Comparison of ENCODE assay signal across 1 cellular context in the genomic region with DNA sequence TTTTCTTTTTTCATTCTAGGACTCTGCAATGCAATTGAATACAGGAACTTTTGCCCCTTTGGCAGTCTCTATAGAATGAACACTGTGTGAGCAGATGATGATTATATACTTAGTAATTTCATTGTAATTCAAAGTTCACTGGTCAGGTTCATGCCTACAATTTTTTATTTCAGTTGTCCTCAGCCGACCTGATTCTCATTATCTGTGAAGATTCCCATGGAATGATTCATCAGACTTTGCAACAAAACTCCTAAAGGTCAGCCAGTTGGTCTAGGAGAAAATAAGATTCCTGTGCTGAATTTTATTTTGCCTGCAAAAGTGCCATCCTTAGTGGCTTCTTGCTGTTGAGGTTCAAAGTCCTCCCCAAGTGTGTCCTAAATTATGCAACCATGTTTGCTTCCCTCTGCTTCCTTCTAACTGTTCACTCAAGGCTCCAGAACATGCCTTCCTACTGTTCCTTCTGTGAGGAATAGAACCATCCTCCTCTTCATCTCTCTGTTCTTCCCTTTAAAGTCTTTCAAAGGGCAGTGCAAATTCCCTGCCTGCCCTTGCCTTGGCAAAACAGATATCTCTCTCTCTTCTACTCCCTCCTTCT.
TF ChIP-seq lines count a peak whose summit lies in the region.

No MANE protein-coding gene starts in this region.

TF ChIP-seq in SK-N-SH, 30 proteins besides CTCF, POLR2A, EP300 and RAD21 (continued from another document):
- TF ChIP-seq ZBTB33 (IDR thresholded peaks at IDR 0.05; ENCODE audit: borderline replicate concordance, low read depth) (no peak), POLR2AphosphoS5 (IDR thresholded peaks at IDR 0.05; ENCODE audit: low read depth, low read length) (no peak; the same call in 1 of the 2 replicates), TAF1 (IDR thresholded peaks at IDR 0.05; ENCODE audit: borderline replicate concordance, low read depth, low read length) (no peak), ELF1 (IDR thresholded peaks at IDR 0.05) (no peak), TCF12 (IDR thresholded peaks at IDR 0.05) (peak; percentile 89)
